Comparison of ENCODE assay signal across 28 cellular contexts in genomic region chr2:106037922-106038321, GRCh38.
"Had no signal": no experiment of that assay in that cellular context is flagged by ENCODE, and none has a peak within 500 bp of the region (broad histone marks: within the 10 kb centered on the region; RNA-seq: fewer than 3 reads in every experiment).

No MANE protein-coding gene starts in this region.

- H3K9me3 Mint-ChIP-seq: activated naive CD4-positive, alpha-beta T cell treated with anti-CD3 and anti-CD28 coated beads, Interleukin-2, amount 50 U/mL, for 24 hours had no signal

- H3K4me3 Mint-ChIP-seq: activated CD8-positive, alpha-beta T cell treated with anti-CD3 and anti-CD28 coated beads for 36 hours; activated naive CD4-positive, alpha-beta T cell treated with anti-CD3 and anti-CD28 coated beads, Interleukin-2, amount 50 U/mL, for 24 hours had no signal

- ATAC-seq: activated CD8-positive, alpha-beta T cell treated with anti-CD3 and anti-CD28 coated beads for 36 hours; Right ventricle myocardium inferior had no signal

- H3K27ac ChIP-seq: PC-9, RWPE1, WERI-Rb-1 had no signal

- H3K36me3 Mint-ChIP-seq: activated naive CD4-positive, alpha-beta T cell treated with anti-CD3 and anti-CD28 coated beads, Interleukin-2, amount 50 U/mL, for 24 hours; brain had no signal

- H3K27me3 Mint-ChIP-seq: activated CD8-positive, alpha-beta T cell treated with anti-CD3 and anti-CD28 coated beads for 36 hours; activated naive CD4-positive, alpha-beta T cell treated with anti-CD3 and anti-CD28 coated beads, Interleukin-2, amount 50 U/mL, for 24 hours had no signal

- H3K27ac Mint-ChIP-seq: activated CD8-positive, alpha-beta T cell treated with anti-CD3 and anti-CD28 coated beads for 36 hours; activated naive CD4-positive, alpha-beta T cell treated with anti-CD3 and anti-CD28 coated beads, Interleukin-2, amount 50 U/mL, for 24 hours; activated T-helper 2 cell treated with anti-CD3 and anti-CD28 coated beads, Interferon-gamma antibody, Interleukin-2, Interleukin-4, amounts not matched to agents 10 μg/mL and 5 μg/mL and 100 μg/mL, durations not matched to agents 14 hours and 24 hours and 36 hours had no signal

- H3K4me3 ChIP-seq: PC-9 had no signal

- DNase-seq: activated CD4-positive, alpha-beta T cell treated with anti-CD3 and anti-CD28 coated beads for 1 hour; activated CD4-positive, alpha-beta T cell treated with anti-CD3 and anti-CD28 coated beads for 48 hours; activated CD4-positive, alpha-beta T cell treated with anti-CD3 and anti-CD28 coated beads, Interleukin-2, amount 50 U/mL, for 4 hours; activated CD4-positive, CD25-positive, alpha-beta regulatory T cell; activated CD8-positive, alpha-beta T cell treated with anti-CD3 and anti-CD28 coated beads for 36 hours; activated gamma-delta T cell; activated naive CD4-positive, alpha-beta T cell treated with Interleukin-2 at 50 U/mL for 16 hours; activated T-cell treated with anti-CD3 and anti-CD28 coated beads, Interleukin-2, amount 50 U/mL, for 1 hour; Karpas-422; KBM-7; NCI-H1105; NCI-H1417 treated with DMSO at 0.1 percent for 48 hours; NCI-H187 treated with DMSO at 0.1 percent for 48 hours; NCI-H2081; NCI-H510A treated with DMSO at 0.1 percent for 48 hours; NCI-H526 treated with DMSO at 0.1 percent for 48 hours; NCI-H774; PC-9; SIG-M5; SW 1271; T-helper 1 cell; T1000; WERI-Rb-1 had no signal

- H3K36me3 ChIP-seq: WERI-Rb-1 had no signal
